ENCODE assay signal across 30 cellular contexts in the genomic region with DNA sequence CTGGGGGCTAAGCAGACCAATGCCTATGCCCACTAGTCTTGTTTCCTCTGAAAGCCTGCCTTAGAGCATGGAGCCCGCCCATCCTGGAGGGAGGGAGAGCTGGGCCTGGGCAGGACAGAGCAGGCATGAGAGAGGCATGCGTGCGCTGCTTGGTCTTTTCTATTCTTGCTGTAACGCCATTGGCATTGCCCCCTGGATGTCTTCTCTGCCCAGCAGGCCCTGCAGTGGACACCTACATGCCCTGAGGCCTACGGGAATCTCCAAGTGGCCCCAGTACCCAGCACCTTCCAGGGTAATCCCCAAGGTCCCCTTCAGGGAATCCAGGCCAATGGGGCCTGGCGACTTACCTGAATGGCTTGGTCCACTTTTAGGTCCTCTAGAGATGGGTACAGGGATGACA.
"Had no signal": no experiment of that assay in that cellular context is flagged by ENCODE, and none has a peak within 500 bp of the region (broad histone marks: within the 10 kb centered on the region; RNA-seq: fewer than 3 reads in every experiment).

No MANE protein-coding gene starts in this region.

- H3K27ac Mint-ChIP-seq: nephron; stimulated activated naive B cell treated with anti-CD40 and anti-IgM and Interleukin-4, amounts not matched to agents 10 μg/mL and 1 μg/mL and 100 μg/mL, for 72 hours; stimulated activated naive CD8-positive, alpha-beta T cell treated with anti-CD3 and anti-CD28 coated beads, Interleukin-15, Interleukin-2, amounts not matched to agents 100 ng/mL and 50 ng/mL, for 24 hours had no signal

- H3K27me3 ChIP-seq: foreskin keratinocyte, heart right ventricle, pancreas, tibial nerve, upper lobe of left lung had no signal

- H3K27me3 Mint-ChIP-seq: naive thymus-derived CD4-positive, alpha-beta T cell; stimulated activated naive CD8-positive, alpha-beta T cell treated with anti-CD3 and anti-CD28 coated beads, Interleukin-15, Interleukin-2, amounts not matched to agents 100 ng/mL and 50 ng/mL, for 24 hours had no signal

- H3K36me3 ChIP-seq: esophagus muscularis mucosa, gastroesophageal sphincter, heart right ventricle, pancreas, prostate gland, thoracic aorta, tibial nerve, upper lobe of left lung had no signal

- H3K4me1 ChIP-seq: pancreas, prostate gland had no signal

- H3K9me3 ChIP-seq: esophagus muscularis mucosa, gastroesophageal sphincter, heart right ventricle, pancreas, prostate gland, thoracic aorta, tibial nerve, upper lobe of left lung had no signal

- H3K4me3 Mint-ChIP-seq: naive thymus-derived CD4-positive, alpha-beta T cell; nephron; stimulated activated naive B cell treated with anti-CD40 and anti-IgM and Interleukin-4, amounts not matched to agents 10 μg/mL and 1 μg/mL and 100 μg/mL, for 72 hours; stimulated activated naive CD8-positive, alpha-beta T cell treated with anti-CD3 and anti-CD28 coated beads, Interleukin-15, Interleukin-2, amounts not matched to agents 100 ng/mL and 50 ng/mL, for 24 hours had no signal

- H3K9me3 Mint-ChIP-seq: nephron; stimulated activated naive CD8-positive, alpha-beta T cell treated with anti-CD3 and anti-CD28 coated beads, Interleukin-15, Interleukin-2, amounts not matched to agents 100 ng/mL and 50 ng/mL, for 24 hours had no signal

- FAIRE-seq: endothelial cell of umbilical vein, kidney, pancreas, urothelium cell line had no signal

- H3K27ac ChIP-seq: esophagus muscularis mucosa, foreskin keratinocyte, gastroesophageal sphincter, pancreas, prostate gland, skin epidermis, thoracic aorta, tibial nerve had no signal

- ATAC-seq: foreskin keratinocyte; gastroesophageal sphincter; heart right ventricle; left lobe of liver; naive thymus-derived CD4-positive, alpha-beta T cell; pancreas; right cardiac atrium; stimulated activated naive B cell treated with anti-CD40 and anti-IgM and Interleukin-4, amounts not matched to agents 10 μg/mL and 1 μg/mL and 100 μg/mL, for 72 hours had no signal

- DNase-seq: dermis blood vessel endothelial cell; effector memory CD4-positive, alpha-beta T cell; foreskin keratinocyte; glutamatergic neuron; heart right ventricle; hypothalamus; kidney; mammary epithelial cell; mesendoderm; midbrain; naive thymus-derived CD4-positive, alpha-beta T cell; occipital lobe; pancreas; stimulated activated CD4-positive, alpha-beta T cell treated with anti-CD3 and anti-CD28 coated beads, Interleukin-15, amount 100 ng/mL, for 24 hours; stimulated activated CD4-positive, alpha-beta T cell treated with anti-CD3 and anti-CD28 coated beads, Interleukin-2, amount 100 ng/mL, for 48 hours; stimulated activated naive B cell treated with anti-CD40 and anti-IgM and Interleukin-4, amounts not matched to agents 10 μg/mL and 1 μg/mL and 100 μg/mL, for 72 hours; upper lobe of left lung had no signal

- H3K4me1 Mint-ChIP-seq: nephron had no signal

- H3K4me3 ChIP-seq: coronary artery, esophagus muscularis mucosa, gastroesophageal sphincter, heart right ventricle, pancreas, prostate gland, skin epidermis, thoracic aorta, tibial nerve, upper lobe of left lung had no signal
